Comparison of ENCODE assay signal across 9 cellular contexts in the genomic region with DNA sequence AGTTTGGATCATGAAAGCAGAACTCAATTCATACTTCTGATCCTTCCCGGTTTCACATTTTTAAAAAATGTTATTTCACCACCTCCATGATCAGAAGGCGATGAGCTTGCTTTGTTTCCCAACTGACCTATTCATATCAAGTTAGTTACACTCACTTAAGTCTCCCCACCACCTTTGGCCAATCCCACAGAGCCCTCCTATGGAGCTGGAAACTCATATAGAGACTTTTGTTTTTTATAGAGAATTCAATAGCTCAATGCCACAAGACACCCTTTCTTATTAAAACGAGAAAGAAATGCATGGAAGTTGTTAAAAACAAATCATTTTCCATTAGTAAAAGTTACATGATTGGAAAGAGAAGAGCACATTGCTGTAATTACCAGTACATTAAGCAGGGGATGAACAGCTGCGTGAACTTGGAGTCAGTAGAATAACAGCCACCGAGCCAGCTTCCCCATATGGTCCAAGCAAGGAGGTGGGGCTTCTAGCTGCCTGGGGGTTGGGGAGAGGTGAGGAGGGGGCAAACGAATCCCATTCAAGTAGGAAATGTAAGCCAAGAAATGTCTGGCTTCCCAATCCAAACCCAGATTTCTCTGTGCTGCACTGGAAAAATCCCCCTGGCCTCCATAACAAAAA.
A peak's percentile ranks its signal among the peaks of the same experiment; 100 is the strongest.
DNase-seq lines count a peak whose midpoint lies in the region; ATAC-seq, FAIRE-seq and TF ChIP-seq lines count a peak whose summit lies in the region.
"Had no signal": no experiment of that assay in that cellular context is flagged by ENCODE, and none has a peak within 500 bp of the region (broad histone marks: within the 10 kb centered on the region; RNA-seq: fewer than 3 reads in every experiment).

No MANE protein-coding gene starts in this region.

- TF ChIP-seq CTCF in WERI-Rb-1 (IDR thresholded peaks at IDR 0.05; ENCODE audit: low read depth, low read length), result no peak
- TF ChIP-seq CTCF in suprapubic skin (IDR thresholded peaks at IDR 0.05), result no peak

- no peak overlapping the region for H3K9ac ChIP-seq in Karpas-422 (ENCODE audit: low read length)

- H3K4me1 ChIP-seq in suprapubic skin (peaks cover 16% of the 10 kb centered on the region), Karpas-422 (ENCODE audit: low read length) (no peaks in the 10 kb centered on the region)

- peak; percentile 11 for DNase-seq in HTR-8/SVneo (ENCODE audit: insufficient read length, low spot score)
- DNase-seq in WERI-Rb-1, result peak; percentile 12
- no peak for DNase-seq in left ventricle myocardium superior
- no peak for DNase-seq in suprapubic skin (ENCODE audit: low spot score in 2 of 2)
- no peak for DNase-seq in DMS114 treated with DMSO at 0.1 percent for 48 hours (lab: John Stamatoyannopoulos, UW; ENCODE audit: unreplicated experiment)
- no peak for DNase-seq in erythroblast (lab: John Stamatoyannopoulos, UW)
- no peak for DNase-seq in Karpas-422
- DNase-seq: effector CD8-positive, alpha-beta T cell; NCI-H1105 had no signal

- FAIRE-seq in HTR-8/SVneo (lab: Jason Lieb, UNC), result peak; percentile 20

- intact Hi-C loops in left ventricle myocardium superior (cut with micrococcal nuclease), result no loop called here

- H3K27ac ChIP-seq in WERI-Rb-1 (no peak overlapping the region), suprapubic skin (peak overlapping the region; percentile 66), Karpas-422 (ENCODE audit: low read length) (no peak overlapping the region)

- ATAC-seq in left ventricle myocardium superior, result peak; percentile 79

- 47% methylated on average over 6 of the region's 6 CpGs for WGBS in suprapubic skin

- no peaks in the 10 kb centered on the region for H3K79me2 ChIP-seq in Karpas-422 (ENCODE audit: low read length)

- H3K9me2 ChIP-seq in Karpas-422 (replicated peaks; ENCODE audit: insufficient read depth, low read length), result no peaks in the 10 kb centered on the region; the same call in 1 of the 2 replicates

- no peak for TF ChIP-seq EP300 in suprapubic skin (IDR thresholded peaks at IDR 0.05)

- H2AFZ ChIP-seq in Karpas-422 (ENCODE audit: low read length), result no peak overlapping the region

- no peaks in the 10 kb centered on the region for H4K20me1 ChIP-seq in Karpas-422 (ENCODE audit: insufficient read depth, low read depth, low read length)

- H3K4me3 ChIP-seq in WERI-Rb-1 (ENCODE audit: low read depth, low read length) (no peak overlapping the region), suprapubic skin (no peak overlapping the region), Karpas-422 (ENCODE audit: low read length) (no peak overlapping the region)

- H3K27me3 ChIP-seq in WERI-Rb-1 (ENCODE audit: insufficient read depth, low read depth, severe bottlenecking), result no peaks in the 10 kb centered on the region
- no peaks in the 10 kb centered on the region for H3K27me3 ChIP-seq in suprapubic skin
- H3K27me3 ChIP-seq in Karpas-422 (ENCODE audit: low read length), result no peaks in the 10 kb centered on the region

- no peaks in the 10 kb centered on the region for H3K9me3 ChIP-seq in WERI-Rb-1 (ENCODE audit: severe bottlenecking)
- H3K9me3 ChIP-seq in suprapubic skin, result no peaks in the 10 kb centered on the region
- H3K9me3 ChIP-seq in Karpas-422 (ENCODE audit: low read length), result no peaks in the 10 kb centered on the region

- no peak overlapping the region for H3K4me2 ChIP-seq in Karpas-422 (ENCODE audit: low read depth, low read length, poor library complexity, severe bottlenecking)

- H3K36me3 ChIP-seq in WERI-Rb-1 (no peaks in the 10 kb centered on the region), suprapubic skin (no peaks in the 10 kb centered on the region), Karpas-422 (ENCODE audit: insufficient read depth, low read length) (no peaks in the 10 kb centered on the region)

- no peak for TF ChIP-seq POLR2A in suprapubic skin (IDR thresholded peaks at IDR 0.05)
- no peak for TF ChIP-seq POLR2A in erythroblast (IDR thresholded peaks at IDR 0.05; ENCODE audit: low read length)

Comparison
In these comparisons a context has a peak if more than half of its experiments do, and no peak if none do; other contexts are left out.
1. DNase-seq: peak in HTR-8/SVneo (single experiment) and WERI-Rb-1 (single experiment); none in left ventricle myocardium superior (single experiment), suprapubic skin (0 of 2), DMS114 treated with DMSO at 0.1 percent for 48 hours (single experiment), erythroblast (0 of 2) and Karpas-422 (single experiment).